ENCODE assay signal across 15 cellular contexts in genomic region chr7:26958834-26959233, GRCh38.
DNase-seq lines count a peak whose midpoint lies in the region; ATAC-seq and TF ChIP-seq lines count a peak whose summit lies in the region.
"Had no signal": no experiment of that assay in that cellular context is flagged by ENCODE, and none has a peak within 500 bp of the region (broad histone marks: within the 10 kb centered on the region; RNA-seq: fewer than 3 reads in every experiment).

No MANE protein-coding gene starts in this region.

- H3K27ac ChIP-seq in PC-9 (peak overlapping the region; percentile 21), osteoblast (ENCODE audit: low read depth, low read length) (peak overlapping the region; percentile 73), Karpas-422 (ENCODE audit: low read length) (no peak overlapping the region), A673 (ENCODE audit: low read depth, low read length, poor library complexity, severe bottlenecking) (no peak overlapping the region)

- CTCF ChIA-PET in PC-9 (lab: Charles Lee) (no interaction called here), A673 (lab: Charles Lee) (no interaction called here)

- intact Hi-C loops in PC-9 (cut with micrococcal nuclease; ENCODE audit: unreplicated experiment): no loop called here
- intact Hi-C loops in A673 (cut with micrococcal nuclease; ENCODE audit: unreplicated experiment): no loop called here

- no TSS peak for BruUV-seq in PC-9 (replicated peaks; lab: Mats Ljungman, UMichigan)
- no TSS peak for BruUV-seq in A673 (replicated peaks; lab: Mats Ljungman, UMichigan)

- H3K36me3 ChIP-seq in PC-9 (ENCODE audit: low read depth) (no peaks in the 10 kb centered on the region), osteoblast (ENCODE audit: insufficient read depth, low read length) (no peaks in the 10 kb centered on the region), Karpas-422 (ENCODE audit: insufficient read depth, low read length) (no peaks in the 10 kb centered on the region), A673 (ENCODE audit: insufficient read depth, low read length, poor library complexity, severe bottlenecking) (no peaks in the 10 kb centered on the region)

- H3K27me3 ChIP-seq in PC-9 (ENCODE audit: insufficient read depth, low read depth) (no peaks in the 10 kb centered on the region), osteoblast (ENCODE audit: insufficient read depth, low read length) (no peaks in the 10 kb centered on the region), Karpas-422 (ENCODE audit: low read length) (no peaks in the 10 kb centered on the region), A673 (replicated peaks; ENCODE audit: insufficient read depth, low read depth, low read length, poor library complexity) (no peaks in the 10 kb centered on the region)

- H3F3A ChIP-seq in PC-9 (ENCODE audit: insufficient read depth, low read depth): peaks cover 35% of the 10 kb centered on the region; the same call in 1 of the 2 replicates

- DNase-seq in EH (ENCODE audit: low read depth): peak; percentile 82
- DNase-seq in PC-9: peak in 1 of 2 experiments; percentile 70
- DNase-seq in osteoblast (ENCODE audit: insufficient read length, low spot score, missing footprints): peak; percentile 85
- DNase-seq in Karpas-422: no peak
- no peak for DNase-seq in SKM-1 (lab: John Stamatoyannopoulos, UW; ENCODE audit: unreplicated experiment)
- DNase-seq in A673 (ENCODE audit: low spot score): no peak
- DNase-seq: activated CD4-positive, alpha-beta memory T cell treated with anti-CD3 and anti-CD28 coated beads, Interleukin-2, amount 10 ng/mL, durations not matched to agents 7 days and 5 days; activated naive CD4-positive, alpha-beta T cell treated with anti-CD3 and anti-CD28 coated beads for 36 hours; Caco-2; KBM-7; NCI-H2029 treated with DMSO at 0.1 percent for 48 hours; nucleus accumbens had no signal

- H3K9me3 ChIP-seq in PC-9 (ENCODE audit: insufficient read depth, low read depth) (no peaks in the 10 kb centered on the region), osteoblast (ENCODE audit: low read depth, low read length) (no peaks in the 10 kb centered on the region), Karpas-422 (ENCODE audit: low read length) (no peaks in the 10 kb centered on the region), A673 (ENCODE audit: low read depth, low read length, poor library complexity, severe bottlenecking) (no peaks in the 10 kb centered on the region)
- H3K9me3 ChIP-seq: Caco-2 had no signal

- no peak overlapping the region for H3K4me3 ChIP-seq in PC-9
- no peak overlapping the region for H3K4me3 ChIP-seq in osteoblast (ENCODE audit: insufficient read depth, low read length)
- H3K4me3 ChIP-seq in Karpas-422 (ENCODE audit: low read length): no peak overlapping the region
- H3K4me3 ChIP-seq in A673 (ENCODE audit: low read depth, low read length, poor library complexity, severe bottlenecking): no peak overlapping the region

- ATAC-seq in esophagus mucosa (peak; percentile 66), HG03139 (IDR thresholded peaks at IDR 0.05; ENCODE audit: unreplicated experiment) (no peak)
- ATAC-seq: left lobe of liver had no signal

- H3K4me2 ChIP-seq in PC-9: peak overlapping the region; percentile 17; the same call in 1 of the 2 replicates
- peak overlapping the region; percentile 9 for H3K4me2 ChIP-seq in osteoblast (ENCODE audit: insufficient read depth, low read length)
- no peak overlapping the region for H3K4me2 ChIP-seq in Karpas-422 (ENCODE audit: low read depth, low read length, poor library complexity, severe bottlenecking)

- no peaks in the 10 kb centered on the region for H3K79me2 ChIP-seq in PC-9 (ENCODE audit: low read depth)
- no peaks in the 10 kb centered on the region for H3K79me2 ChIP-seq in osteoblast (ENCODE audit: insufficient read depth, low read length)
- no peaks in the 10 kb centered on the region for H3K79me2 ChIP-seq in Karpas-422 (ENCODE audit: low read length)

- POLR2A ChIA-PET in PC-9 (lab: Charles Lee; ENCODE audit: unreplicated experiment) (no interaction called here), A673 (lab: Charles Lee; ENCODE audit: low non-redundant PET) (interaction anchor here (0.7 kb wide), 1 partner anchor 1445 kb away, joined by 4 read pairs; no protein-coding TSS in a partner anchor)

- H4K20me1 ChIP-seq in PC-9 (ENCODE audit: insufficient read depth) (no peaks in the 10 kb centered on the region), osteoblast (ENCODE audit: insufficient read depth, low read length) (no peaks in the 10 kb centered on the region), Karpas-422 (ENCODE audit: insufficient read depth, low read depth, low read length) (no peaks in the 10 kb centered on the region)

- H3K4me1 ChIP-seq in PC-9 (replicated peaks; ENCODE audit: insufficient read depth) (peaks cover 23% of the 10 kb centered on the region), osteoblast (ENCODE audit: insufficient read depth, low read length) (peaks cover 7% of the 10 kb centered on the region), Karpas-422 (ENCODE audit: low read length) (peaks cover 2% of the 10 kb centered on the region), A673 (ENCODE audit: insufficient read depth, low read length, poor library complexity, severe bottlenecking) (no peaks in the 10 kb centered on the region)
- H3K4me1 ChIP-seq: Caco-2 had no signal

- peak overlapping the region; percentile 59; the same call in 1 of the 2 replicates for H2AFZ ChIP-seq in PC-9
- peak overlapping the region; percentile 64 for H2AFZ ChIP-seq in osteoblast (ENCODE audit: low read length)
- no peak overlapping the region for H2AFZ ChIP-seq in Karpas-422 (ENCODE audit: low read length)

- H3K9me2 ChIP-seq in PC-9 (ENCODE audit: insufficient read depth) (0 out of 2 replicates have a peak, but pooled peaks cover 3% of the 10 kb centered on the region), Karpas-422 (replicated peaks; ENCODE audit: insufficient read depth, low read length) (no peaks in the 10 kb centered on the region)

- TF ChIP-seq CTCF in PC-9 (conservative IDR thresholded peaks at IDR 0.05) (no peak), osteoblast (IDR thresholded peaks at IDR 0.05; ENCODE audit: extremely low read depth, low read depth, low read length) (no peak), A673 (conservative IDR thresholded peaks at IDR 0.05; ENCODE audit: low read depth, low read length) (no peak)

- no peak overlapping the region for H3K9ac ChIP-seq in Karpas-422 (ENCODE audit: low read length)

Comparison
In these comparisons a context has a peak if more than half of its experiments do, and no peak if none do; other contexts are left out.
1. DNase-seq: peak in EH (single experiment) and osteoblast (single experiment); none in Karpas-422 (single experiment), SKM-1 (single experiment) and A673 (single experiment).
2. H3K27ac ChIP-seq: peak in PC-9 (single experiment) and osteoblast (single experiment); none in Karpas-422 (single experiment) and A673 (single experiment).